26 cellular contexts compared by ENCODE assay signal in genomic region chr3:46778101-46778500, GRCh38.
"Had no signal": no experiment of that assay in that cellular context is flagged by ENCODE, and none has a peak within 500 bp of the region (broad histone marks: within the 10 kb centered on the region; RNA-seq: fewer than 3 reads in every experiment).

No MANE protein-coding gene starts in this region.

- H3K36me3 ChIP-seq: lower lobe of right lung, sigmoid colon, upper lobe of left lung had no signal

- FAIRE-seq: bronchial epithelial cell, endometrium had no signal

- H3K4me2 ChIP-seq: smooth muscle cell had no signal

- DNase-seq: activated CD4-positive, alpha-beta T cell treated with anti-CD3 and anti-CD28 coated beads, Interleukin-2, amount 10 ng/mL, durations not matched to agents 7 days and 5 days; activated CD4-positive, CD25-positive, alpha-beta regulatory T cell treated with anti-CD3 and anti-CD28 coated beads, Interleukin-2, amount 50 U/mL, for 72 hours; activated CD8-positive, alpha-beta memory T cell treated with anti-CD3 and anti-CD28 coated beads, Interleukin-2, amount 10 ng/mL, durations not matched to agents 7 days and 5 days; activated CD8-positive, alpha-beta T cell treated with anti-CD3 and anti-CD28 coated beads for 36 hours; activated effector memory CD4-positive, alpha-beta T cell treated with anti-CD3 and anti-CD28 coated beads, Interleukin-2, amount 50 U/mL, for 16 hours; activated naive CD4-positive, alpha-beta T cell treated with anti-CD3 and anti-CD28 coated beads, Interleukin-2, amount 10 ng/mL, durations not matched to agents 7 days and 5 days; activated T-cell treated with anti-CD3 and anti-CD28 coated beads for 4 hours; amygdala; cortex of kidney; erythroblast; foreskin fibroblast; lower lobe of right lung; naive thymus-derived CD4-positive, alpha-beta T cell; retina; sigmoid colon; stimulated activated CD4-positive, alpha-beta T cell treated with anti-CD3 and anti-CD28 coated beads, Interleukin-15, amount 100 ng/mL, for 24 hours; stimulated activated CD8-positive, alpha-beta memory T cell treated with anti-CD3 and anti-CD28 coated beads, Interleukin-4, amount 100 ng/mL, for 48 hours; stimulated activated naive CD4-positive, alpha-beta T cell treated with Interleukin-2 at 50 U/mL for 16 hours; upper lobe of left lung had no signal

- ATAC-seq: activated CD8-positive, alpha-beta memory T cell treated with anti-CD3 and anti-CD28 coated beads, Interleukin-2, amount 10 ng/mL, durations not matched to agents 7 days and 5 days; activated CD8-positive, alpha-beta T cell treated with anti-CD3 and anti-CD28 coated beads for 36 hours; left lobe of liver; lower lobe of right lung; naive thymus-derived CD4-positive, alpha-beta T cell had no signal

- H3K27me3 Mint-ChIP-seq: progenitor cell of endocrine pancreas had no signal

- H3K36me3 Mint-ChIP-seq: naive thymus-derived CD4-positive, alpha-beta T cell had no signal

- H3K27ac ChIP-seq: lower lobe of right lung, sigmoid colon, upper lobe of left lung, VCaP had no signal

- H3K27ac Mint-ChIP-seq: activated CD4-positive, alpha-beta T cell treated with anti-CD3 and anti-CD28 coated beads, Interleukin-2, amount 10 ng/mL, durations not matched to agents 7 days and 5 days; activated CD8-positive, alpha-beta memory T cell treated with anti-CD3 and anti-CD28 coated beads, Interleukin-2, amount 10 ng/mL, durations not matched to agents 7 days and 5 days; activated CD8-positive, alpha-beta T cell treated with anti-CD3 and anti-CD28 coated beads for 36 hours; activated naive CD4-positive, alpha-beta T cell treated with anti-CD3 and anti-CD28 coated beads, Interleukin-2, amount 10 ng/mL, durations not matched to agents 7 days and 5 days; naive thymus-derived CD4-positive, alpha-beta T cell; progenitor cell of endocrine pancreas; T-helper 2 cell treated with Interferon-gamma antibody and Interleukin-4, amounts not matched to agents 5 μg/mL and 100 μg/mL, for 36 hours had no signal

- H3K4me1 Mint-ChIP-seq: activated CD4-positive, alpha-beta T cell treated with anti-CD3 and anti-CD28 coated beads, Interleukin-2, amount 10 ng/mL, durations not matched to agents 7 days and 5 days; activated CD8-positive, alpha-beta memory T cell treated with anti-CD3 and anti-CD28 coated beads, Interleukin-2, amount 10 ng/mL, durations not matched to agents 7 days and 5 days; activated naive CD4-positive, alpha-beta T cell treated with anti-CD3 and anti-CD28 coated beads, Interleukin-2, amount 10 ng/mL, durations not matched to agents 7 days and 5 days; naive thymus-derived CD4-positive, alpha-beta T cell had no signal

- H3K4me3 ChIP-seq: lower lobe of right lung, sigmoid colon, smooth muscle cell, upper lobe of left lung had no signal

- H3K4me3 Mint-ChIP-seq: activated CD4-positive, alpha-beta T cell treated with anti-CD3 and anti-CD28 coated beads, Interleukin-2, amount 10 ng/mL, durations not matched to agents 7 days and 5 days; activated CD8-positive, alpha-beta memory T cell treated with anti-CD3 and anti-CD28 coated beads, Interleukin-2, amount 10 ng/mL, durations not matched to agents 7 days and 5 days; activated CD8-positive, alpha-beta T cell treated with anti-CD3 and anti-CD28 coated beads for 36 hours; activated naive CD4-positive, alpha-beta T cell treated with anti-CD3 and anti-CD28 coated beads, Interleukin-2, amount 10 ng/mL, durations not matched to agents 7 days and 5 days; naive thymus-derived CD4-positive, alpha-beta T cell; T-helper 2 cell treated with Interferon-gamma antibody and Interleukin-4, amounts not matched to agents 5 μg/mL and 100 μg/mL, for 36 hours had no signal

- H3K27me3 ChIP-seq: sigmoid colon, upper lobe of left lung had no signal

- H3K4me1 ChIP-seq: lower lobe of right lung, sigmoid colon, upper lobe of left lung had no signal
